Comparison of ENCODE assay signal across 8 cellular contexts in the genomic region with DNA sequence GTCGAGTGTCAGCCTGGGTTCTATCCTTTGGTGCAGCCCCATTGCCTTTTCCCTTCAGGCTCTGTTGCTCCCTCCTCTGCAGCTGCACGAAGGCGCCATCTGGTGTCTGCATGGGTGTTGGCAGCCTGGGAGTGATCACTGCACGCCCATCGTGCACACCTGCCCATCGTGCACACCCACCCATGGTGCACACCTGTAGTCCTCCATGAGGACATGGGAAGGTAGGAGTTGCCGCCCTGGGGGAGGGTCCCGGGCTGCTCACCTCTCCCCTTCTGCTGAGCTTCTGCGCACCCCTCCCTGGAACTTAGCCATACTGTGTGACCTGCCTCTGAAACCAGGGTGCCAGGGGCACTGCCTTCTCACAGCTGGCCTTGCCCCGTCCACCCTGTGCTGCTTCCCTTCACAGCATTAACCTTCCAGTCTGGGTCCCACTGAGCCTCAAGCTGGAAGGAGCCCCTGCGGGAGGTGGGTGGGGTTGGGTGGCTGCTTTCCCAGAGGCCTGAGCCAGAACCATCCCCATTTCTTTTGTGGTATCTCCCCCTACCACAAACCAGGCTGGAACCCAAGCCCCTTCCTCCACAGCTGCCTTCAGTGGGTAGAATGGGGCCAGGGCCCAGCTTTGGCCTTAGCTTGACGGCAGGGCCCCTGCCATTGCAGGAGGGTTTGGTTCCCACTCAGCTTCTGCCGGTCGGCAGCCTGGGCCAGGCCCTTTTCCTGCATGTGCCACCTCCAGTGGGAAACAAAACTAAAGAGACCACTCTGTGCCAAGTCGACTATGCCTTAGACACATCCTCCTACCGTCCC. TPM values are rescaled to one million over a fixed set of nuclear protein-coding genes. Genes with fewer than 3 reads are reported as not detected.
DNase-seq lines count a peak whose midpoint lies in the region; ATAC-seq, FAIRE-seq and TF ChIP-seq lines count a peak whose summit lies in the region.

No MANE protein-coding gene starts in this region.

- no peak for TF ChIP-seq EP300 in HepG2 (IDR thresholded peaks at IDR 0.05; ENCODE audit: low read depth in 2 of 2, low read length in 2 of 2)
- TF ChIP-seq EP300 in HepG2 (CRISPR knock-in tag; IDR thresholded peaks at IDR 0.05; ENCODE audit: borderline replicate concordance): no peak

- no peaks in the 10 kb centered on the region for H3K9me3 ChIP-seq in BLaER1 treated with 17β-estradiol and CSF1 and Interleukin-3, amounts not matched to agents 10 nM and 100 nM (replicated peaks in 1 of 11)
- H3K9me3 ChIP-seq in HepG2 (ENCODE audit: low read length): no peaks in the 10 kb centered on the region

- POLR2A ChIA-PET in HepG2 (lab: Yijun Ruan, JAX): interaction anchor here (0.7 to 1.7 kb wide), 3 partner anchors 9 to 37 kb away, joined by 3 to 5 read pairs (median 4); a partner anchor contains a TSS

- H3K4me2 ChIP-seq in BLaER1 treated with 17β-estradiol and CSF1 and Interleukin-3, amounts not matched to agents 10 nM and 100 nM: peak overlapping the region in 8 of 11 experiments; percentile 6 to 87 (median 26); a peak in 10 of 22 replicates
- H3K4me2 ChIP-seq in HepG2 (ENCODE audit: low read depth, low read length): no peak overlapping the region

- TF ChIP-seq POLR2A in HepG2 (IDR thresholded peaks at IDR 0.05; ENCODE audit: insufficient read depth in 1 of 2, low read depth in 2 of 2, low read length in 2 of 2): 0 out of 4 replicates have a peak, but pooled peaks of 1 of the 2 experiments have one; percentile 8

- in situ Hi-C loops in HepG2 (cut with HindIII; ENCODE audit: extremely low pct_ligation_motif_present, low pct_unique_long_range_greater_than_20kb): loop anchor here (5.0 kb wide), 2 partner anchors 41 to 111 kb away; no protein-coding TSS in a partner anchor

- no peak overlapping the region; a peak in 1 of 22 replicates for H3K27ac ChIP-seq in BLaER1 treated with 17β-estradiol and CSF1 and Interleukin-3, amounts not matched to agents 10 nM and 100 nM
- peak overlapping the region; percentile 24 for H3K27ac ChIP-seq in caudate nucleus (ENCODE audit: low read depth, low read length)
- no peak overlapping the region for H3K27ac ChIP-seq in HepG2 (ENCODE audit: extremely low read length, insufficient read depth, low read length)

- WGBS in HepG2 (ENCODE audit: low lambda C conversion rate): 49% methylated on average over 15 of the region's 16 CpGs

- H3K27me3 ChIP-seq in BLaER1 treated with 17β-estradiol and CSF1 and Interleukin-3, amounts not matched to agents 10 nM and 100 nM: no peaks in the 10 kb centered on the region
- no peaks in the 10 kb centered on the region for H3K27me3 ChIP-seq in HepG2 (ENCODE audit: control insufficient read depth in 1 of 2, insufficient read depth in 2 of 2, low read length in 2 of 2)

- peaks cover 41 to 75% (median 66%) of the 10 kb centered on the region in 11 experiments for H3K36me3 ChIP-seq in BLaER1 treated with 17β-estradiol and CSF1 and Interleukin-3, amounts not matched to agents 10 nM and 100 nM
- peaks cover 19 to 29% of the 10 kb centered on the region in 2 experiments for H3K36me3 ChIP-seq in HepG2 (replicated peaks in 1 of 2; ENCODE audit: control insufficient read depth in 1 of 2, insufficient read depth in 2 of 2, low read length in 2 of 2)

- H3K9ac ChIP-seq in BLaER1 treated with 17β-estradiol and CSF1 and Interleukin-3, amounts not matched to agents 10 nM and 100 nM: peak overlapping the region in 4 of 11 experiments; percentile 0 to 27 (median 10); a peak in 3 of 22 replicates
- H3K9ac ChIP-seq in HepG2 (ENCODE audit: insufficient read depth, low read depth, low read length): no peak overlapping the region

- H2AFZ ChIP-seq in HepG2 (ENCODE audit: low read length): no peak overlapping the region

- DNase-seq in NCI-H2171 (lab: John Stamatoyannopoulos, UW) (peak; percentile 69), caudate nucleus (lab: John Stamatoyannopoulos, UW) (peak in 54 of 61 donors; percentile 16 to 87 (median 62)), HepG2 (ENCODE audit: low spot score) (peak; percentile 69)
- peak; percentile 73 for DNase-seq in activated CD4-positive, CD25-positive, alpha-beta regulatory T cell treated with anti-CD3 and anti-CD28 coated beads, Interleukin-2, amount 50 U/mL, for 72 hours
- DNase-seq in stimulated activated CD4-positive, alpha-beta T cell treated with anti-CD3 and anti-CD28 coated beads, TNF-alpha, amount 100 ng/mL, for 4 hours (ENCODE audit: low read depth in 3 of 3): peak; percentile 53 to 63 (median 61)

- CTCF ChIA-PET in HepG2 (lab: Yijun Ruan, JAX; ENCODE audit: low intra/inter-chr PET ratio, low total read pairs): interaction anchor here (1.4 to 5.5 kb wide), 7 partner anchors 13 to 256 kb away, joined by 3 to 63 read pairs (median 5); a partner anchor contains a TSS

- peak; percentile 98 for TF ChIP-seq RAD21 in HepG2 (CRISPR knock-in tag; IDR thresholded peaks at IDR 0.05)

- peak; percentile 99 for TF ChIP-seq CTCF in HepG2 (CRISPR knock-in tag; IDR thresholded peaks at IDR 0.05)

- H4K20me1 ChIP-seq in BLaER1 treated with 17β-estradiol and CSF1 and Interleukin-3, amounts not matched to agents 10 nM and 100 nM: peaks cover 54 to 95% (median 90%) of the 10 kb centered on the region in 11 experiments; a peak in 21 of 22 replicates
- H4K20me1 ChIP-seq in HepG2 (ENCODE audit: insufficient read depth, low read length): no peaks in the 10 kb centered on the region; the same call in 1 of the 2 replicates

- H3K4me3 ChIP-seq in BLaER1 treated with 17β-estradiol and CSF1 and Interleukin-3, amounts not matched to agents 10 nM and 100 nM: no peak overlapping the region
- H3K4me3 ChIP-seq in HepG2 (replicated peaks in 1 of 3; ENCODE audit: insufficient read depth in 1 of 3, low read depth in 2 of 3, low read length in 3 of 3): no peak overlapping the region

- peak; percentile 64 for FAIRE-seq in HepG2 (lab: Jason Lieb, UNC)

- H3K4me1 ChIP-seq in BLaER1 treated with 17β-estradiol and CSF1 and Interleukin-3, amounts not matched to agents 10 nM and 100 nM: peaks cover 19 to 63% (median 61%) of the 10 kb centered on the region in 10 experiments
- H3K4me1 ChIP-seq in HepG2 (ENCODE audit: insufficient read depth, low read length): peaks cover 3% of the 10 kb centered on the region

- intact Hi-C loops in HepG2 (cut with micrococcal nuclease; ENCODE audit: unreplicated experiment): loop anchor here (1.0 to 5.0 kb wide), 4 partner anchors 36 to 256 kb away; a partner anchor contains a TSS

- ATAC-seq in GM21619 (IDR thresholded peaks at IDR 0.05; ENCODE audit: unreplicated experiment) (peak; percentile 52), HepG2 (peak; percentile 71), HG03469 (IDR thresholded peaks at IDR 0.05; ENCODE audit: unreplicated experiment) (no peak)

- H3K79me2 ChIP-seq in HepG2 (ENCODE audit: insufficient read depth, low read length): no peaks in the 10 kb centered on the region

- BruUV-seq in HepG2 (replicated peaks; lab: Mats Ljungman, UMichigan): TSS peak; percentile 10

RNA-seq across cellular contexts. Expression of a gene that starts 2.9 kb away (rescaled TPM):
- 1.1 and 2.7 TPM in 2 replicates for total RNA-seq in HepG2 (2016; rRNA removed; fragmentation: Illumina TruSeq; extraction: Trizol)
- 1.7 and 2.0 TPM in 2 replicates for total RNA-seq in HepG2 (2016; cell fraction: cytosol; rRNA removed; fragmentation: Illumina TruSeq; extraction: Trizol; ENCODE audit: low read depth)
- 1.9 and 2.5 TPM in 2 replicates for total RNA-seq in HepG2 (2016; cell fraction: insoluble cytoplasmic fraction; rRNA removed; fragmentation: Illumina TruSeq; extraction: Trizol)
- total RNA-seq in HepG2 (2016; cell fraction: membrane; rRNA removed; fragmentation: Illumina TruSeq; extraction: Trizol): 2.8 and 4.0 TPM in 2 replicates
- total RNA-seq in HepG2 (2016; cell fraction: nucleus; rRNA removed; fragmentation: Illumina TruSeq; extraction: Trizol): 2.4 and 3.4 TPM in 2 replicates
- 1.7 and 1.9 TPM in 2 replicates for polyA plus RNA-seq in HepG2 (2011; rRNA removed)
- polyA plus RNA-seq in HepG2 (2011; cell fraction: cytosol; rRNA removed): 0.82 and 1.1 TPM in 2 replicates
- polyA plus RNA-seq in HepG2 (2011; cell fraction: nucleus; rRNA removed): 8.1 and 10.3 TPM in 2 replicates
- 0.86 and 2.7 TPM in 2 replicates for polyA plus RNA-seq in HepG2 (2012)
- polyA plus RNA-seq in HepG2 (2016; cell fraction: cytosol; fragmentation: Illumina TruSeq; extraction: Trizol; ENCODE audit: low read depth): 2.1 and 2.2 TPM in 2 replicates
- 0.96 and 3.6 TPM in 2 replicates for polyA plus RNA-seq in HepG2 (2016; cell fraction: insoluble cytoplasmic fraction; fragmentation: Illumina TruSeq; extraction: Trizol; ENCODE audit: low read depth)
- 1.7 and 2.4 TPM in 2 replicates for polyA plus RNA-seq in HepG2 (2016; cell fraction: membrane; fragmentation: Illumina TruSeq; extraction: Trizol; ENCODE audit: low read depth)
- polyA plus RNA-seq in HepG2 (2016; cell fraction: nucleus; fragmentation: Illumina TruSeq; extraction: Trizol; ENCODE audit: insufficient read depth, low read depth): 6.3 and 7.8 TPM in 2 replicates
- polyA minus RNA-seq in HepG2 (2011; rRNA and poly(A)+ RNA removed; ENCODE audit: low replicate concordance): 1.8 and 2.2 TPM in 2 replicates
- not detected in 2 replicates for polyA minus RNA-seq in HepG2 (2011; cell fraction: cytosol; rRNA and poly(A)+ RNA removed)
- polyA minus RNA-seq in HepG2 (2011; cell fraction: nucleus; rRNA and poly(A)+ RNA removed): 0.90 and 2.0 TPM in 2 replicates

RNA-seq across cellular contexts. Expression of a gene that starts 7.9 kb away (rescaled TPM):
- 65.9 and 71.3 TPM in 2 replicates for total RNA-seq in HepG2 (2016; rRNA removed; fragmentation: Illumina TruSeq; extraction: Trizol)
- total RNA-seq in HepG2 (2016; cell fraction: cytosol; rRNA removed; fragmentation: Illumina TruSeq; extraction: Trizol; ENCODE audit: low read depth): 135 and 146 TPM in 2 replicates
- 68.9 and 72.1 TPM in 2 replicates for total RNA-seq in HepG2 (2016; cell fraction: insoluble cytoplasmic fraction; rRNA removed; fragmentation: Illumina TruSeq; extraction: Trizol)
- 107 and 122 TPM in 2 replicates for total RNA-seq in HepG2 (2016; cell fraction: membrane; rRNA removed; fragmentation: Illumina TruSeq; extraction: Trizol)
- 28.4 and 28.5 TPM in 2 replicates for total RNA-seq in HepG2 (2016; cell fraction: nucleus; rRNA removed; fragmentation: Illumina TruSeq; extraction: Trizol)
- 12.7 and 17.8 TPM in 2 replicates for polyA plus RNA-seq in HepG2 (2011; rRNA removed)
- polyA plus RNA-seq in HepG2 (2011; cell fraction: cytosol; rRNA removed): 15.3 and 32.0 TPM in 2 replicates
- polyA plus RNA-seq in HepG2 (2011; cell fraction: nucleus; rRNA removed): 23.8 and 27.0 TPM in 2 replicates
- 20.6 and 20.8 TPM in 2 replicates for polyA plus RNA-seq in HepG2 (2012)
- 128 and 158 TPM in 2 replicates for polyA plus RNA-seq in HepG2 (2016; cell fraction: cytosol; fragmentation: Illumina TruSeq; extraction: Trizol; ENCODE audit: low read depth)
- 65.0 and 66.8 TPM in 2 replicates for polyA plus RNA-seq in HepG2 (2016; cell fraction: insoluble cytoplasmic fraction; fragmentation: Illumina TruSeq; extraction: Trizol; ENCODE audit: low read depth)
- 86.7 and 90.6 TPM in 2 replicates for polyA plus RNA-seq in HepG2 (2016; cell fraction: membrane; fragmentation: Illumina TruSeq; extraction: Trizol; ENCODE audit: low read depth)
- polyA plus RNA-seq in HepG2 (2016; cell fraction: nucleus; fragmentation: Illumina TruSeq; extraction: Trizol; ENCODE audit: insufficient read depth, low read depth): 32.5 and 33.1 TPM in 2 replicates
- 16.1 and 17.6 TPM in 2 replicates for polyA minus RNA-seq in HepG2 (2011; rRNA and poly(A)+ RNA removed; ENCODE audit: low replicate concordance)
- polyA minus RNA-seq in HepG2 (2011; cell fraction: cytosol; rRNA and poly(A)+ RNA removed): 5.4 and 12.7 TPM in 2 replicates
- 7.2 and 9.8 TPM in 2 replicates for polyA minus RNA-seq in HepG2 (2011; cell fraction: nucleus; rRNA and poly(A)+ RNA removed)

RNA-seq across cellular contexts. Expression of a gene that starts 15.2 kb away (rescaled TPM):
- 13.2 and 36.1 TPM in 2 replicates for total RNA-seq in HepG2 (2016; rRNA removed; fragmentation: Illumina TruSeq; extraction: Trizol)
- total RNA-seq in HepG2 (2016; cell fraction: cytosol; rRNA removed; fragmentation: Illumina TruSeq; extraction: Trizol; ENCODE audit: low read depth): 21.4 and 35.2 TPM in 2 replicates
- 15.3 and 43.4 TPM in 2 replicates for total RNA-seq in HepG2 (2016; cell fraction: insoluble cytoplasmic fraction; rRNA removed; fragmentation: Illumina TruSeq; extraction: Trizol)
- 28.1 and 30.3 TPM in 2 replicates for total RNA-seq in HepG2 (2016; cell fraction: membrane; rRNA removed; fragmentation: Illumina TruSeq; extraction: Trizol)
- 38.4 and 54.9 TPM in 2 replicates for total RNA-seq in HepG2 (2016; cell fraction: nucleus; rRNA removed; fragmentation: Illumina TruSeq; extraction: Trizol)
- polyA plus RNA-seq in HepG2 (2011; rRNA removed): 38.9 and 46.0 TPM in 2 replicates
- polyA plus RNA-seq in HepG2 (2011; cell fraction: cytosol; rRNA removed): 19.5 and 23.4 TPM in 2 replicates
- 217 and 291 TPM in 2 replicates for polyA plus RNA-seq in HepG2 (2011; cell fraction: nucleus; rRNA removed)
- polyA plus RNA-seq in HepG2 (2012): 56.2 and 59.4 TPM in 2 replicates
- 28.0 and 29.1 TPM in 2 replicates for polyA plus RNA-seq in HepG2 (2016; cell fraction: cytosol; fragmentation: Illumina TruSeq; extraction: Trizol; ENCODE audit: low read depth)
- polyA plus RNA-seq in HepG2 (2016; cell fraction: insoluble cytoplasmic fraction; fragmentation: Illumina TruSeq; extraction: Trizol; ENCODE audit: low read depth): 16.8 and 22.2 TPM in 2 replicates
- polyA plus RNA-seq in HepG2 (2016; cell fraction: membrane; fragmentation: Illumina TruSeq; extraction: Trizol; ENCODE audit: low read depth): 27.6 and 33.3 TPM in 2 replicates
- 213 and 231 TPM in 2 replicates for polyA plus RNA-seq in HepG2 (2016; cell fraction: nucleus; fragmentation: Illumina TruSeq; extraction: Trizol; ENCODE audit: insufficient read depth, low read depth)
- polyA minus RNA-seq in HepG2 (2011; rRNA and poly(A)+ RNA removed; ENCODE audit: low replicate concordance): 3.9 and 39.1 TPM in 2 replicates
- polyA minus RNA-seq in HepG2 (2011; cell fraction: cytosol; rRNA and poly(A)+ RNA removed): 12.8 and 12.9 TPM in 2 replicates
- 24.2 and 31.6 TPM in 2 replicates for polyA minus RNA-seq in HepG2 (2011; cell fraction: nucleus; rRNA and poly(A)+ RNA removed)

RNA-seq across cellular contexts. Expression of a gene that starts 35.7 kb away (rescaled TPM):
- total RNA-seq in HepG2 (2016; rRNA removed; fragmentation: Illumina TruSeq; extraction: Trizol): 8.4 and 12.9 TPM in 2 replicates
- 19.3 and 21.7 TPM in 2 replicates for total RNA-seq in HepG2 (2016; cell fraction: cytosol; rRNA removed; fragmentation: Illumina TruSeq; extraction: Trizol; ENCODE audit: low read depth)
- 11.2 and 11.8 TPM in 2 replicates for total RNA-seq in HepG2 (2016; cell fraction: insoluble cytoplasmic fraction; rRNA removed; fragmentation: Illumina TruSeq; extraction: Trizol)
- total RNA-seq in HepG2 (2016; cell fraction: membrane; rRNA removed; fragmentation: Illumina TruSeq; extraction: Trizol): 29.0 and 30.2 TPM in 2 replicates
- 10.0 and 11.3 TPM in 2 replicates for total RNA-seq in HepG2 (2016; cell fraction: nucleus; rRNA removed; fragmentation: Illumina TruSeq; extraction: Trizol)
- 19.1 and 45.7 TPM in 2 replicates for polyA plus RNA-seq in HepG2 (2011; rRNA removed)
- 25.6 and 28.0 TPM in 2 replicates for polyA plus RNA-seq in HepG2 (2011; cell fraction: cytosol; rRNA removed)
- 28.8 and 29.7 TPM in 2 replicates for polyA plus RNA-seq in HepG2 (2011; cell fraction: nucleus; rRNA removed)
- 18.9 and 23.9 TPM in 2 replicates for polyA plus RNA-seq in HepG2 (2012)
- polyA plus RNA-seq in HepG2 (2016; cell fraction: cytosol; fragmentation: Illumina TruSeq; extraction: Trizol; ENCODE audit: low read depth): 17.3 and 28.4 TPM in 2 replicates
- 25.1 and 27.8 TPM in 2 replicates for polyA plus RNA-seq in HepG2 (2016; cell fraction: insoluble cytoplasmic fraction; fragmentation: Illumina TruSeq; extraction: Trizol; ENCODE audit: low read depth)
- 46.7 and 49.0 TPM in 2 replicates for polyA plus RNA-seq in HepG2 (2016; cell fraction: membrane; fragmentation: Illumina TruSeq; extraction: Trizol; ENCODE audit: low read depth)
- 19.1 and 27.5 TPM in 2 replicates for polyA plus RNA-seq in HepG2 (2016; cell fraction: nucleus; fragmentation: Illumina TruSeq; extraction: Trizol; ENCODE audit: insufficient read depth, low read depth)
- 49.1 and 87.7 TPM in 2 replicates for polyA minus RNA-seq in HepG2 (2011; rRNA and poly(A)+ RNA removed; ENCODE audit: low replicate concordance)
- polyA minus RNA-seq in HepG2 (2011; cell fraction: cytosol; rRNA and poly(A)+ RNA removed): 17.5 and 18.7 TPM in 2 replicates
- 16.0 and 20.4 TPM in 2 replicates for polyA minus RNA-seq in HepG2 (2011; cell fraction: nucleus; rRNA and poly(A)+ RNA removed)

RNA-seq across cellular contexts. Expression of a gene that starts 39.7 kb away (rescaled TPM):
- total RNA-seq in HepG2 (2016; rRNA removed; fragmentation: Illumina TruSeq; extraction: Trizol): 23.1 and 65.1 TPM in 2 replicates
- 26.9 and 34.0 TPM in 2 replicates for total RNA-seq in HepG2 (2016; cell fraction: cytosol; rRNA removed; fragmentation: Illumina TruSeq; extraction: Trizol; ENCODE audit: low read depth)
- 17.0 and 65.2 TPM in 2 replicates for total RNA-seq in HepG2 (2016; cell fraction: insoluble cytoplasmic fraction; rRNA removed; fragmentation: Illumina TruSeq; extraction: Trizol)
- 31.5 and 34.1 TPM in 2 replicates for total RNA-seq in HepG2 (2016; cell fraction: membrane; rRNA removed; fragmentation: Illumina TruSeq; extraction: Trizol)
- 87.0 and 109 TPM in 2 replicates for total RNA-seq in HepG2 (2016; cell fraction: nucleus; rRNA removed; fragmentation: Illumina TruSeq; extraction: Trizol)
- polyA plus RNA-seq in HepG2 (2011; rRNA removed): 84.3 and 134 TPM in 2 replicates
- 42.1 and 54.3 TPM in 2 replicates for polyA plus RNA-seq in HepG2 (2011; cell fraction: cytosol; rRNA removed)
- 687 and 790 TPM in 2 replicates for polyA plus RNA-seq in HepG2 (2011; cell fraction: nucleus; rRNA removed)
- polyA plus RNA-seq in HepG2 (2012): 66.6 and 79.4 TPM in 2 replicates
- polyA plus RNA-seq in HepG2 (2016; cell fraction: cytosol; fragmentation: Illumina TruSeq; extraction: Trizol; ENCODE audit: low read depth): 9.6 and 12.5 TPM in 2 replicates
- polyA plus RNA-seq in HepG2 (2016; cell fraction: insoluble cytoplasmic fraction; fragmentation: Illumina TruSeq; extraction: Trizol; ENCODE audit: low read depth): 12.0 and 18.1 TPM in 2 replicates
- polyA plus RNA-seq in HepG2 (2016; cell fraction: membrane; fragmentation: Illumina TruSeq; extraction: Trizol; ENCODE audit: low read depth): 17.2 and 19.1 TPM in 2 replicates
- polyA plus RNA-seq in HepG2 (2016; cell fraction: nucleus; fragmentation: Illumina TruSeq; extraction: Trizol; ENCODE audit: insufficient read depth, low read depth): 253 and 270 TPM in 2 replicates
- polyA minus RNA-seq in HepG2 (2011; rRNA and poly(A)+ RNA removed; ENCODE audit: low replicate concordance): 74.6 and 238 TPM in 2 replicates
- polyA minus RNA-seq in HepG2 (2011; cell fraction: cytosol; rRNA and poly(A)+ RNA removed): 48.3 and 54.6 TPM in 2 replicates
- polyA minus RNA-seq in HepG2 (2011; cell fraction: nucleus; rRNA and poly(A)+ RNA removed): 152 and 193 TPM in 2 replicates
